ENCODE assay signal across 19 cellular contexts in the genomic region with DNA sequence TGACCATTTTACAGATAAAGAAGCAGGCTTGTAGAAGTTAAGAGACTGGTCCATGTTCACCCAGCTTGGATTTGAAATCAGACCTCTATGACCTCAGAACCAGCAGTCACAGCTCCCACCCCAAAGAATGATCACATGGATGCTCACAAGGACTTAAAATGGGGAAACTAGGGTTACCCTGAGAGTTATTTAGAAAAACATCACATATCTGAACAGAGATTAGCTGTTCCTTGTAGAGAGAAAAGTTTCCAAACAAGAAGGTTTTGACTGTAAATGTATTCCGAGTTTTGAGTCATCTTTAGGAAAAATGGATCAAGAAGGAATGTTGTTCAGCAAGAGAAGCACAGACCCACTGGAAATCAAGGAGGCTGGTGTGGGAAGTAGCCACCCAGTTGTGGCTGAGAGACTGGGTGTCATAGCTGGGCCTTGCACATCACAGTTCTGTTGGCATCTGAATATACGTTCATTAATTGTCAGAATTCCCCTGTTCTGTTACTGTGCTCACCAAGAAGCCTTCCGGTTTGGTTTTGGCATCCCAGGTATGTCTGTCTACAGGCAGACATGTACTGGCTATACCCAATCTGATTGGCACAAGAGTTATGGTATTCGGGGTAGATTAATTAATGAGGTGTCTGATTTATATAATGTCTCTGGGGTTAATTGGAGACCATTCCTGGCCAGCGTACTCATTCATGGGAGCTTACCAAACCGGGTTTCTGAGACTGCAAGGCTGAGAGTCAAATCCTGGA.
DNase-seq lines count a peak whose midpoint lies in the region; FAIRE-seq and TF ChIP-seq lines count a peak whose summit lies in the region.
"Had no signal": no experiment of that assay in that cellular context is flagged by ENCODE, and none has a peak within 500 bp of the region (broad histone marks: within the 10 kb centered on the region; RNA-seq: fewer than 3 reads in every experiment).

No MANE protein-coding gene starts in this region.

- H3K4me1 ChIP-seq in GM23248 (ENCODE audit: insufficient read depth) (peaks cover 41% of the 10 kb centered on the region), keratinocyte (ENCODE audit: control insufficient read depth, extremely low read depth, insufficient read depth, low read length) (peaks cover 14% of the 10 kb centered on the region), stomach (peaks cover 0 to 20% (median 6%) of the 10 kb centered on the region in 4 donors)

- no peaks in the 10 kb centered on the region for H4K20me1 ChIP-seq in GM23248 (ENCODE audit: insufficient read depth)
- H4K20me1 ChIP-seq in keratinocyte (ENCODE audit: control insufficient read depth, extremely low read depth, insufficient read depth, low read length): no peaks in the 10 kb centered on the region

- H3K27me3 Mint-ChIP-seq in osteocyte (ENCODE audit: unreplicated experiment): peaks cover 2% of the 10 kb centered on the region
- H3K27me3 Mint-ChIP-seq in T-helper 2 cell treated with Interferon-gamma antibody and Interleukin-4, amounts not matched to agents 5 μg/mL and 100 μg/mL, for 36 hours (ENCODE audit: low read depth): no peaks in the 10 kb centered on the region
- H3K27me3 Mint-ChIP-seq: CD4-positive, alpha-beta T cell had no signal

- no peak overlapping the region for H3K4me3 ChIP-seq in GM23248
- H3K4me3 ChIP-seq in coronary artery: no peak overlapping the region
- H3K4me3 ChIP-seq in keratinocyte (ENCODE audit: control insufficient read depth in 2 of 3, extremely low read depth in 1 of 3, insufficient read depth in 2 of 3, low read depth in 1 of 3, low read length in 3 of 3): no peak overlapping the region
- H3K4me3 ChIP-seq in stomach: no peak overlapping the region
- H3K4me3 ChIP-seq: PC-9 had no signal

- H3K36me3 ChIP-seq in GM23248 (ENCODE audit: low read depth): no peaks in the 10 kb centered on the region
- H3K36me3 ChIP-seq in keratinocyte (ENCODE audit: control insufficient read depth in 2 of 2, extremely low read depth in 1 of 2, insufficient read depth in 2 of 2, low read length in 2 of 2): no peaks in the 10 kb centered on the region
- H3K36me3 ChIP-seq in stomach: no peaks in the 10 kb centered on the region

- H3K27me3 ChIP-seq in GM23248 (replicated peaks; ENCODE audit: insufficient read depth): no peaks in the 10 kb centered on the region
- H3K27me3 ChIP-seq in keratinocyte (ENCODE audit: control insufficient read depth, extremely low read depth, insufficient read depth, low read length): no peaks in the 10 kb centered on the region
- H3K27me3 ChIP-seq in stomach: no peaks in the 10 kb centered on the region

- dilution Hi-C loops in keratinocyte (cut with MboI; ENCODE audit: extremely low pct_ligation_motif_present, low sequenced_read_pairs): no loop called here

- H3F3A ChIP-seq in GM23248 (ENCODE audit: insufficient read depth): peaks cover 28% of the 10 kb centered on the region

- no peaks in the 10 kb centered on the region for H3K9me2 ChIP-seq in GM23248 (ENCODE audit: insufficient read depth)

- H3K9ac ChIP-seq in GM23248 (no peak overlapping the region), keratinocyte (ENCODE audit: control insufficient read depth, extremely low read depth, insufficient read depth, low read length) (no peak overlapping the region)

- H3K9me1 ChIP-seq in keratinocyte (ENCODE audit: control insufficient read depth, extremely low read depth, insufficient read depth, low read length): no peaks in the 10 kb centered on the region

- TF ChIP-seq CTCF in coronary artery (IDR thresholded peaks at IDR 0.05) (no peak), keratinocyte (optimal IDR thresholded peaks at IDR 0.05 in 1 of 3, IDR thresholded peaks at IDR 0.05 in 1 of 3, conservative IDR thresholded peaks at IDR 0.05 in 1 of 3; ENCODE audit: extremely low read depth in 1 of 3, insufficient read depth in 2 of 3, low read length in 3 of 3) (no peak), stomach (IDR thresholded peaks at IDR 0.05) (no peak), osteocyte (IDR thresholded peaks at IDR 0.05) (no peak)

- FAIRE-seq in keratinocyte (lab: Jason Lieb, UNC): peak; percentile 26
- FAIRE-seq: G401.6, GM12892 had no signal

- no peak for TF ChIP-seq POLR2A in stomach (IDR thresholded peaks at IDR 0.05)

- no peak for TF ChIP-seq EP300 in stomach (IDR thresholded peaks at IDR 0.05)

- H3K9me3 ChIP-seq in GM23248 (ENCODE audit: low read depth) (no peaks in the 10 kb centered on the region), keratinocyte (ENCODE audit: control insufficient read depth, low read depth, low read length) (no peaks in the 10 kb centered on the region), stomach (no peaks in the 10 kb centered on the region)

- H3K79me2 ChIP-seq in GM23248 (ENCODE audit: insufficient read depth): no peaks in the 10 kb centered on the region
- no peaks in the 10 kb centered on the region for H3K79me2 ChIP-seq in keratinocyte (ENCODE audit: control insufficient read depth, insufficient read depth, low read length)

- in situ Hi-C loops in GM23248 (cut with MboI): no loop called here

- 70 to 73% methylated on average over 6 of the region's 6 CpGs for WGBS in GM23248 (ENCODE audit: low coverage in 1 of 2, low lambda C conversion rate in 2 of 2, missing lambda C conversion rate in 2 of 2), 2 experiments
- WGBS in stomach, 5 donors: 69 to 85% (median 73%) methylated on average over 6 of the region's 6 CpGs

- H3K36me3 Mint-ChIP-seq in osteocyte (ENCODE audit: unreplicated experiment): no peaks in the 10 kb centered on the region
- H3K36me3 Mint-ChIP-seq in T-helper 2 cell treated with Interferon-gamma antibody and Interleukin-4, amounts not matched to agents 5 μg/mL and 100 μg/mL, for 36 hours (ENCODE audit: low read depth): no peaks in the 10 kb centered on the region

- H3K4me3 Mint-ChIP-seq in osteocyte (ENCODE audit: unreplicated experiment): no peak overlapping the region
- H3K4me3 Mint-ChIP-seq in T-helper 2 cell treated with Interferon-gamma antibody and Interleukin-4, amounts not matched to agents 5 μg/mL and 100 μg/mL, for 36 hours: no peak overlapping the region
- H3K4me3 Mint-ChIP-seq: B cell; CD4-positive, alpha-beta T cell had no signal

- H3K27ac ChIP-seq in GM23248 (no peak overlapping the region), coronary artery (peak overlapping the region; percentile 54 to 77), keratinocyte (ENCODE audit: control insufficient read depth, insufficient read depth, low read length) (no peak overlapping the region), stomach (peak overlapping the region in 4 of 5 donors; percentile 9 to 54 (median 38))
- H3K27ac ChIP-seq: HL-60, PC-9 had no signal

- H3K4me1 Mint-ChIP-seq in osteocyte (ENCODE audit: unreplicated experiment): peaks cover 18% of the 10 kb centered on the region
- no peaks in the 10 kb centered on the region for H3K4me1 Mint-ChIP-seq in T-helper 2 cell treated with Interferon-gamma antibody and Interleukin-4, amounts not matched to agents 5 μg/mL and 100 μg/mL, for 36 hours (ENCODE audit: low read depth)
- H3K4me1 Mint-ChIP-seq: B cell had no signal

- no peak overlapping the region for H3K27ac Mint-ChIP-seq in osteocyte (ENCODE audit: unreplicated experiment)
- H3K27ac Mint-ChIP-seq in T-helper 2 cell treated with Interferon-gamma antibody and Interleukin-4, amounts not matched to agents 5 μg/mL and 100 μg/mL, for 36 hours: no peak overlapping the region
- H3K27ac Mint-ChIP-seq: B cell; CD4-positive, alpha-beta T cell had no signal

- peak overlapping the region; percentile 2 for H3K4me2 ChIP-seq in GM23248 (ENCODE audit: unreplicated experiment)
- no peak overlapping the region for H3K4me2 ChIP-seq in keratinocyte (ENCODE audit: control insufficient read depth, extremely low read depth, insufficient read depth, low read depth, low read length)
- H3K4me2 ChIP-seq: PC-9 had no signal

- H2AFZ ChIP-seq in GM23248: peak overlapping the region; percentile 15; the same call in 1 of the 2 replicates
- H2AFZ ChIP-seq in keratinocyte (ENCODE audit: control insufficient read depth, low read length): peak overlapping the region; percentile 22
- H2AFZ ChIP-seq: PC-9 had no signal

- DNase-seq in GM23248 (no peak), coronary artery (ENCODE audit: low spot score) (no peak), keratinocyte (ENCODE audit: low read depth, low spot score) (no peak), stomach (no peak), osteocyte (ENCODE audit: extremely low spot score, unreplicated experiment) (no peak), NCI-H226 (no peak)
- no peak for DNase-seq in T-helper 2 cell treated with Interferon-gamma antibody and Interleukin-4, amounts not matched to agents 5 μg/mL and 100 μg/mL, for 36 hours (ENCODE audit: low spot score)
- DNase-seq: CD4-positive, alpha-beta T cell; DMS79; KBM-7; MM.1S; NCI-H187; NCI-H446; NCI-H774; PC-9 had no signal

- no peaks in the 10 kb centered on the region for H3K9me3 Mint-ChIP-seq in osteocyte (ENCODE audit: unreplicated experiment)
- no peaks in the 10 kb centered on the region for H3K9me3 Mint-ChIP-seq in T-helper 2 cell treated with Interferon-gamma antibody and Interleukin-4, amounts not matched to agents 5 μg/mL and 100 μg/mL, for 36 hours
- H3K9me3 Mint-ChIP-seq: CD4-positive, alpha-beta T cell had no signal

- intact Hi-C loops in stomach (cut with DNase I; ENCODE audit: low total_unique reads): no loop called here

Comparison
In these comparisons a context has a peak if more than half of its experiments do, and no peak if none do; other contexts are left out.
1. H3K27ac ChIP-seq: peak in coronary artery (2 of 2) and stomach (4 of 5); none in GM23248 (single experiment) and keratinocyte (single experiment).